Comparison of ENCODE assay signal across 1 cellular context in genomic region chr11:5818245-5818865, GRCh38.
TF ChIP-seq lines count a peak whose summit lies in the region.

No MANE protein-coding gene starts in this region.

TF ChIP-seq in HepG2, 621 proteins besides CTCF, POLR2A, EP300 and RAD21:
- no peak for TF ChIP-seq ZNF24 (IDR thresholded peaks at IDR 0.05)
- no peak for TF ChIP-seq HNRNPK (IDR thresholded peaks at IDR 0.05; ENCODE audit: low read depth, low read length, poor library complexity, severe bottlenecking)
- no peak for TF ChIP-seq STAT6 (CRISPR knock-in tag; IDR thresholded peaks at IDR 0.05; ENCODE audit: borderline replicate concordance)
